ENCODE assay signal across 22 cellular contexts in genomic region chr6:34074064-34074739, GRCh38.
DNase-seq lines count a peak whose midpoint lies in the region; ATAC-seq and TF ChIP-seq lines count a peak whose summit lies in the region.
"Had no signal": no experiment of that assay in that cellular context is flagged by ENCODE, and none has a peak within 500 bp of the region (broad histone marks: within the 10 kb centered on the region; RNA-seq: fewer than 3 reads in every experiment).

No MANE protein-coding gene starts in this region.

- H3K9me3 Mint-ChIP-seq in Calu3 (ENCODE audit: low read depth, unreplicated experiment) = no peaks in the 10 kb centered on the region
- no peaks in the 10 kb centered on the region for H3K9me3 Mint-ChIP-seq in naive thymus-derived CD8-positive, alpha-beta T cell
- H3K9me3 Mint-ChIP-seq: natural killer cell treated with Interleukin-12 subunit alpha and Interleukin-12 subunit beta and Interleukin-15 and Interleukin-18, amount 100 ng/mL, for 72 hours had no signal

- H2AFZ ChIP-seq in PC-3 (ENCODE audit: low read length) = no peak overlapping the region

- no peaks in the 10 kb centered on the region for H3K4me1 Mint-ChIP-seq in Calu3 (ENCODE audit: low read depth, unreplicated experiment)
- peaks cover 0 to 1% (median 0%) of the 10 kb centered on the region in 4 donors for H3K4me1 Mint-ChIP-seq in naive thymus-derived CD8-positive, alpha-beta T cell

- no peak overlapping the region for H3K9ac ChIP-seq in PC-3 (ENCODE audit: low read length)

- no peak overlapping the region for H3K27ac Mint-ChIP-seq in Calu3 (ENCODE audit: unreplicated experiment)
- H3K27ac Mint-ChIP-seq in naive thymus-derived CD8-positive, alpha-beta T cell = no peak overlapping the region
- H3K27ac Mint-ChIP-seq: natural killer cell treated with Interleukin-12 subunit alpha and Interleukin-12 subunit beta and Interleukin-15 and Interleukin-18, amount 100 ng/mL, for 72 hours had no signal

- H3F3A ChIP-seq in PC-3 (ENCODE audit: low read length, unreplicated experiment) = no peaks in the 10 kb centered on the region

- POLR2A ChIA-PET in PC-3 (lab: Charles Lee; ENCODE audit: unreplicated experiment) = no interaction called here
- POLR2A ChIA-PET in naive thymus-derived CD8-positive, alpha-beta T cell (lab: Charles Lee) = no interaction called here

- ATAC-seq in PC-3 (peak; percentile 20; the same call in 1 of the 2 replicates), left lung (peak; percentile 18)
- no peak for ATAC-seq in naive thymus-derived CD8-positive, alpha-beta T cell
- ATAC-seq: natural killer cell treated with Interleukin-12 subunit alpha and Interleukin-12 subunit beta and Interleukin-15 and Interleukin-18, amount 100 ng/mL, for 72 hours; stimulated activated naive CD8-positive, alpha-beta T cell treated with anti-CD3 and anti-CD28 coated beads, Interleukin-15, Interleukin-2, amounts not matched to agents 100 U/mL and 50 U/mL, for 24 hours had no signal

- intact Hi-C loops in Calu3 (cut with micrococcal nuclease; ENCODE audit: unreplicated experiment) (no loop called here), PC-3 (cut with micrococcal nuclease) (no loop called here), left lung (cut with DNase I) (no loop called here)

- H3K36me3 Mint-ChIP-seq in Calu3 (ENCODE audit: insufficient read depth, unreplicated experiment) = no peaks in the 10 kb centered on the region
- H3K36me3 Mint-ChIP-seq in naive thymus-derived CD8-positive, alpha-beta T cell = no peaks in the 10 kb centered on the region
- H3K36me3 Mint-ChIP-seq: natural killer cell treated with Interleukin-12 subunit alpha and Interleukin-12 subunit beta and Interleukin-15 and Interleukin-18, amount 100 ng/mL, for 72 hours had no signal

- no peak overlapping the region for H3K4me3 Mint-ChIP-seq in Calu3 (ENCODE audit: low read depth, unreplicated experiment)
- H3K4me3 Mint-ChIP-seq in naive thymus-derived CD8-positive, alpha-beta T cell = no peak overlapping the region
- H3K4me3 Mint-ChIP-seq: natural killer cell treated with Interleukin-12 subunit alpha and Interleukin-12 subunit beta and Interleukin-15 and Interleukin-18, amount 100 ng/mL, for 72 hours had no signal

- CTCF ChIA-PET in Calu3 (lab: Charles Lee) (interaction anchor here (0.6 kb wide), 1 partner anchor 341 kb away, joined by 3 read pairs; no protein-coding TSS in a partner anchor), PC-3 (lab: Charles Lee) (no interaction called here)

- H4K20me1 ChIP-seq in PC-3 (ENCODE audit: low read length) = no peaks in the 10 kb centered on the region

- TF ChIP-seq CTCF in Calu3 (IDR thresholded peaks at IDR 0.05; ENCODE audit: unreplicated experiment) (peak; percentile 8), PC-3 (conservative IDR thresholded peaks at IDR 0.05; ENCODE audit: low read depth, low read length) (peak; percentile 27; the same call in 1 of the 2 replicates), left lung (IDR thresholded peaks at IDR 0.05) (no peak)

- no peak overlapping the region for H3K4me2 ChIP-seq in PC-3 (ENCODE audit: low read length)

- H3K9me3 ChIP-seq in PC-3 (ENCODE audit: low read length) = no peaks in the 10 kb centered on the region
- no peaks in the 10 kb centered on the region for H3K9me3 ChIP-seq in left lung
- H3K9me3 ChIP-seq: tibial nerve had no signal

- no peaks in the 10 kb centered on the region for H3K79me2 ChIP-seq in PC-3 (ENCODE audit: low read length)

- no peaks in the 10 kb centered on the region for H3K9me2 ChIP-seq in PC-3 (replicated peaks; ENCODE audit: low read length)

- no peaks in the 10 kb centered on the region for H3K36me3 ChIP-seq in PC-3 (ENCODE audit: low read depth, low read length)
- H3K36me3 ChIP-seq in left lung = no peaks in the 10 kb centered on the region
- H3K36me3 ChIP-seq: tibial nerve had no signal

- DNase-seq in DMS 273 (lab: John Stamatoyannopoulos, UW; ENCODE audit: unreplicated experiment) (peak; percentile 44), DMS 273 treated with DMSO at 0.1 percent for 48 hours (lab: John Stamatoyannopoulos, UW) (no peak), Calu3 (no peak), PC-3 (no peak), left lung (no peak), NCI-H146 treated with DMSO at 0.1 percent for 48 hours (lab: John Stamatoyannopoulos, UW; ENCODE audit: unreplicated experiment) (no peak)
- DNase-seq in activated CD8-positive, alpha-beta memory T cell treated with anti-CD3 and anti-CD28 coated beads for 24 hours = no peak
- DNase-seq in naive thymus-derived CD8-positive, alpha-beta T cell = no peak
- DNase-seq: 8988T; activated CD4-positive, alpha-beta T cell treated with anti-CD3 and anti-CD28 coated beads for 48 hours; activated CD8-positive, alpha-beta memory T cell treated with anti-CD3 and anti-CD28 coated beads, Interleukin-2, amount 50 U/mL, for 4 hours; dermis blood vessel endothelial cell; hippocampal formation; kidney; mammary epithelial cell; MV-4-11; NCI-H2081; stimulated activated CD4-positive, alpha-beta T cell treated with anti-CD3 and anti-CD28 coated beads, Interleukin-2, amount 100 ng/mL, for 24 hours; stimulated activated naive CD8-positive, alpha-beta T cell treated with anti-CD3 and anti-CD28 coated beads, Interleukin-15, Interleukin-2, amounts not matched to agents 100 U/mL and 50 U/mL, for 24 hours; SW 1271 had no signal

- H3K4me3 ChIP-seq in PC-3 (ENCODE audit: low read length) (no peak overlapping the region), left lung (no peak overlapping the region)
- H3K4me3 ChIP-seq: tibial nerve had no signal

- H3K27me3 Mint-ChIP-seq in Calu3 (ENCODE audit: unreplicated experiment) = peaks cover 40% of the 10 kb centered on the region
- peaks cover 0 to 4% (median 3%) of the 10 kb centered on the region in 5 donors for H3K27me3 Mint-ChIP-seq in naive thymus-derived CD8-positive, alpha-beta T cell

- no peak overlapping the region for H3K27ac ChIP-seq in PC-3 (ENCODE audit: low read length)
- no peak overlapping the region for H3K27ac ChIP-seq in left lung
- H3K27ac ChIP-seq: tibial nerve had no signal

- H3K4me1 ChIP-seq in PC-3 (ENCODE audit: insufficient read depth, low read length) = no peaks in the 10 kb centered on the region
- H3K4me1 ChIP-seq in left lung = no peaks in the 10 kb centered on the region
- H3K4me1 ChIP-seq: tibial nerve had no signal

- H3K27me3 ChIP-seq in PC-3 (ENCODE audit: low read length) (0 out of 2 replicates have a peak, but pooled peaks cover 10% of the 10 kb centered on the region), left lung (peaks cover 0 to 13% of the 10 kb centered on the region in 2 donors)

- BruUV-seq in Calu3 (replicated peaks; lab: Mats Ljungman, UMichigan) (no TSS peak), PC-3 (replicated peaks; lab: Mats Ljungman, UMichigan) (no TSS peak)

Comparison
In these comparisons a context has a peak if more than half of its experiments do, and no peak if none do; other contexts are left out.
1. CTCF ChIP-seq: peak in Calu3 (single experiment) and PC-3 (single experiment); none in left lung (0 of 2).
2. ATAC-seq: peak in PC-3 (single experiment) and left lung (single experiment); none in naive thymus-derived CD8-positive, alpha-beta T cell (0 of 2).